ENCODE assay signal across 8 cellular contexts in genomic region chr5:107248065-107248695, GRCh38.
DNase-seq lines count a peak whose midpoint lies in the region; ATAC-seq and TF ChIP-seq lines count a peak whose summit lies in the region.

No MANE protein-coding gene starts in this region.

- H3K4me3 Mint-ChIP-seq in naive B cell: no peak overlapping the region

- no peak overlapping the region for H3K27ac ChIP-seq in AG04450 (ENCODE audit: low read depth, low read length)

- TF ChIP-seq RAD21 in Ishikawa (IDR thresholded peaks at IDR 0.05; ENCODE audit: low read depth): peak; percentile 79

- TF ChIP-seq POLR2A in erythroblast (IDR thresholded peaks at IDR 0.05; ENCODE audit: low read length): no peak

- H3K4me3 ChIP-seq in AG04450 (ENCODE audit: low read depth, low read length): no peak overlapping the region

- CTCF ChIA-PET in AG04450 (lab: Charles Lee): interaction anchor here (0.6 to 3.0 kb wide), 18 partner anchors 9 to 979 kb away, joined by 3 to 12 read pairs (median 3); no protein-coding TSS in a partner anchor

- no peaks in the 10 kb centered on the region for H3K27me3 ChIP-seq in AG04450 (ENCODE audit: control insufficient read depth, insufficient read depth, low read length)

- peak; percentile 66 for TF ChIP-seq CTCF in AG04450 (IDR thresholded peaks at IDR 0.05; ENCODE audit: low read depth, low read length)
- peak; percentile 79 for TF ChIP-seq CTCF in GM10266 (IDR thresholded peaks at IDR 0.05; ENCODE audit: control insufficient read depth, insufficient read depth, low read depth, missing control alignments)

- H3K9me3 Mint-ChIP-seq in naive B cell: peaks cover 0 to 2% (median 0%) of the 10 kb centered on the region in 7 donors

- H3K9me3 ChIP-seq in AG04450 (ENCODE audit: control insufficient read depth, insufficient read depth, low read length): no peaks in the 10 kb centered on the region

- no peak overlapping the region for H3K27ac Mint-ChIP-seq in naive B cell

- POLR2A ChIA-PET in AG04450 (lab: Yijun Ruan, JAX): no interaction called here

- no peak for TF ChIP-seq EP300 in Ishikawa (IDR thresholded peaks at IDR 0.05; ENCODE audit: borderline replicate concordance)

- ATAC-seq in naive B cell (ENCODE audit: low read depth in 2 of 2): no peak
- ATAC-seq in GM19324 (IDR thresholded peaks at IDR 0.05; ENCODE audit: low FRiP score, unreplicated experiment): no peak

- H3K36me3 Mint-ChIP-seq in naive B cell: no peaks in the 10 kb centered on the region

- DNase-seq in AG04450 (ENCODE audit: low read depth, low spot score) (no peak), GM10266 (ENCODE audit: extremely low spot score) (peak; percentile 19), T-helper 9 cell (peak; percentile 6), erythroblast (lab: John Stamatoyannopoulos, UW) (peak; percentile 35 to 62), naive B cell (peak; percentile 1), NCI-H1105 (lab: John Stamatoyannopoulos, UW) (no peak)

- peaks cover 0 to 8% (median 0%) of the 10 kb centered on the region in 3 donors for H3K27me3 Mint-ChIP-seq in naive B cell

- no peaks in the 10 kb centered on the region for H3K4me1 Mint-ChIP-seq in naive B cell

TF ChIP-seq in Ishikawa, 13 proteins besides CTCF, POLR2A, EP300 and RAD21:
- no peak for TF ChIP-seq TCF12 (IDR thresholded peaks at IDR 0.05; ENCODE audit: low read depth)
- TF ChIP-seq REST (IDR thresholded peaks at IDR 0.05; ENCODE audit: low read depth): no peak
- no peak for TF ChIP-seq TAF1 (IDR thresholded peaks at IDR 0.05; ENCODE audit: low read depth)
- no peak for TF ChIP-seq USF1 (IDR thresholded peaks at IDR 0.05)
- no peak for TF ChIP-seq MAX (IDR thresholded peaks at IDR 0.05)
- TF ChIP-seq CREB1 (IDR thresholded peaks at IDR 0.05; ENCODE audit: low read depth): no peak
- no peak for TF ChIP-seq EGR1 (IDR thresholded peaks at IDR 0.05)
- no peak for TF ChIP-seq NFIC (IDR thresholded peaks at IDR 0.05)
- no peak for TF ChIP-seq TEAD4 (IDR thresholded peaks at IDR 0.05)
- no peak for TF ChIP-seq ZBTB7A (IDR thresholded peaks at IDR 0.05; ENCODE audit: low read depth)
- no peak for TF ChIP-seq FOXM1 (IDR thresholded peaks at IDR 0.05; ENCODE audit: borderline replicate concordance, low read depth)
- TF ChIP-seq CEBPB (IDR thresholded peaks at IDR 0.05): no peak
- no peak for TF ChIP-seq YY1 (IDR thresholded peaks at IDR 0.05; ENCODE audit: low read depth)

Comparison
In these comparisons a context has a peak if more than half of its experiments do, and no peak if none do; other contexts are left out.
1. DNase-seq: peak in GM10266 (single experiment), T-helper 9 cell (single experiment), erythroblast (2 of 2) and naive B cell (single experiment); none in AG04450 (single experiment) and NCI-H1105 (single experiment).